8 cellular contexts compared by ENCODE assay signal in the genomic region with DNA sequence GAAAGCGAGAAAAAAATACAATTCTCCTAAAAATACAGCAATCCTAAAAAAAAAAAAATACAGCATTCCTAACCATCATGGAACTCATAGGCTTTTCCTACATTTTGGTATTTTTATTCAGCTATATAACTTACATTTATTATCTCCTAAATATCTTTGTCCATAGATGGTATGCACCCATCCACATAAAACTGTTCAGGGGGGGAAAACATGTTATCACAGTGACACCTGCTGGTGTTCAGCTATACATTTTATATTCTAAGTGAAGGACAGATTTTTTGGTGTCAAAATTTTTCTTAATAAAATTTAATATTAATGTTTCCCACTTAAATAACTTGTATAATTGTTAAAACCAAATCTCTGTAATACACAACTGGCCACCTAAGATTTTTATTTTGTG. TPM values are rescaled to one million over a fixed set of nuclear protein-coding genes. Genes with fewer than 3 reads are reported as not detected.
DNase-seq lines count a peak whose midpoint lies in the region; ATAC-seq, FAIRE-seq and TF ChIP-seq lines count a peak whose summit lies in the region.

No MANE protein-coding gene starts in this region.

- no peaks in the 10 kb centered on the region for H3K36me3 ChIP-seq in astrocyte (ENCODE audit: insufficient read depth, low read length)

- no peaks in the 10 kb centered on the region for H3K27me3 Mint-ChIP-seq in astrocyte (ENCODE audit: low read depth, unreplicated experiment)
- no peaks in the 10 kb centered on the region for H3K27me3 Mint-ChIP-seq in activated T-cell treated with anti-CD3 and anti-CD28 coated beads, Interleukin-2, amount 50 U/mL, for 24 hours

- no peak for ATAC-seq in HG03097 (IDR thresholded peaks at IDR 0.05; ENCODE audit: low FRiP score, unreplicated experiment)

- DNase-seq in EL (peak; percentile 39), LHCN-M2 (ENCODE audit: low read depth) (peak; percentile 22), astrocyte (ENCODE audit: low read depth) (no peak), left kidney (ENCODE audit: low read depth, low spot score) (peak; percentile 60), foreskin melanocyte (no peak), cerebellar nuclear complex (lab: John Stamatoyannopoulos, UW) (no peak)
- DNase-seq in activated T-cell treated with anti-CD3 and anti-CD28 coated beads, Interleukin-2, amount 50 U/mL, for 24 hours = no peak

- no peak overlapping the region for H3K27ac Mint-ChIP-seq in astrocyte (ENCODE audit: unreplicated experiment)
- no peak overlapping the region for H3K27ac Mint-ChIP-seq in activated T-cell treated with anti-CD3 and anti-CD28 coated beads, Interleukin-2, amount 50 U/mL, for 24 hours

- no peak overlapping the region for H2AFZ ChIP-seq in astrocyte (ENCODE audit: low read depth, low read length)

- H3K36me3 Mint-ChIP-seq in astrocyte (ENCODE audit: low read depth, unreplicated experiment) = no peaks in the 10 kb centered on the region
- peaks cover 8% of the 10 kb centered on the region for H3K36me3 Mint-ChIP-seq in activated T-cell treated with anti-CD3 and anti-CD28 coated beads, Interleukin-2, amount 50 U/mL, for 24 hours (ENCODE audit: low read depth)

- no peaks in the 10 kb centered on the region for H3K79me2 ChIP-seq in astrocyte (ENCODE audit: insufficient read depth, low read length)

- no peaks in the 10 kb centered on the region for H3K9me3 ChIP-seq in astrocyte (ENCODE audit: insufficient read depth, low read depth, low read length)

- H3K4me3 Mint-ChIP-seq in astrocyte (ENCODE audit: unreplicated experiment) = no peak overlapping the region
- no peak overlapping the region for H3K4me3 Mint-ChIP-seq in activated T-cell treated with anti-CD3 and anti-CD28 coated beads, Interleukin-2, amount 50 U/mL, for 24 hours

- peak; percentile 49 for TF ChIP-seq CTCF in astrocyte (IDR thresholded peaks at IDR 0.05; ENCODE audit: insufficient read depth, low read depth, low read length)

- H4K20me1 ChIP-seq in astrocyte (ENCODE audit: insufficient read depth, low read length) = no peaks in the 10 kb centered on the region

- no peaks in the 10 kb centered on the region for H3K4me1 Mint-ChIP-seq in astrocyte (ENCODE audit: low read depth, unreplicated experiment)
- H3K4me1 Mint-ChIP-seq in activated T-cell treated with anti-CD3 and anti-CD28 coated beads, Interleukin-2, amount 50 U/mL, for 24 hours (ENCODE audit: low read depth) = peaks cover 5% of the 10 kb centered on the region

- H3K4me3 ChIP-seq in astrocyte (ENCODE audit: insufficient read depth, low read depth, low read length) = no peak overlapping the region

- H3K9me3 Mint-ChIP-seq in astrocyte (ENCODE audit: unreplicated experiment) = no peaks in the 10 kb centered on the region
- H3K9me3 Mint-ChIP-seq in activated T-cell treated with anti-CD3 and anti-CD28 coated beads, Interleukin-2, amount 50 U/mL, for 24 hours = no peaks in the 10 kb centered on the region

- no peak overlapping the region for H3K9ac ChIP-seq in astrocyte (ENCODE audit: low read length)

- no peaks in the 10 kb centered on the region for H3K4me1 ChIP-seq in astrocyte (ENCODE audit: insufficient read depth, low read length)

- FAIRE-seq in astrocyte (lab: Jason Lieb, UNC) = no peak

- H3K27ac ChIP-seq in astrocyte (ENCODE audit: low read depth, low read length) = no peak overlapping the region

- no peaks in the 10 kb centered on the region for H3K27me3 ChIP-seq in astrocyte (ENCODE audit: insufficient read depth, low read length)

- no peak overlapping the region for H3K4me2 ChIP-seq in astrocyte (ENCODE audit: low read length)

RNA-seq across cellular contexts. Expression of gene BLOC1S5, which starts 58.0 kb away (rescaled TPM):
- 12.4 and 22.4 TPM in 2 replicates for total RNA-seq in LHCN-M2 (2014; rRNA removed)
- 6.9 TPM for polyA plus RNA-seq in LHCN-M2 (2012)
- total RNA-seq in astrocyte = 8.2 and 8.4 TPM in 2 replicates

Comparison
In these comparisons a context has a peak if more than half of its experiments do, and no peak if none do; other contexts are left out.
1. DNase-seq: peak in EL (single experiment), LHCN-M2 (single experiment) and left kidney (single experiment); none in astrocyte (single experiment), foreskin melanocyte (single experiment), activated T-cell treated with anti-CD3 and anti-CD28 coated beads, Interleukin-2, amount 50 U/mL, for 24 hours (single experiment) and cerebellar nuclear complex (0 of 2).